ENCODE assay signal across 8 cellular contexts in genomic region chr19:35774274-35775045, GRCh38. TPM values are rescaled to one million over a fixed set of nuclear protein-coding genes. Genes with fewer than 3 reads are reported as not detected.
DNase-seq lines count a peak whose midpoint lies in the region; ATAC-seq and TF ChIP-seq lines count a peak whose summit lies in the region.

No MANE protein-coding gene starts in this region.

- intact Hi-C loops in Panc1 (cut with micrococcal nuclease; ENCODE audit: unreplicated experiment) = no loop called here

- H3K4me1 ChIP-seq in Panc1 (ENCODE audit: control insufficient read depth, insufficient read depth, low read length) (peaks cover 11% of the 10 kb centered on the region; the same call in 1 of the 2 replicates), fibroblast of lung (ENCODE audit: control insufficient read depth, extremely low read depth, insufficient read depth, low read length) (peaks cover 4% of the 10 kb centered on the region), skeletal muscle tissue (ENCODE audit: control insufficient read depth in 3 of 3, insufficient read depth in 3 of 3, low read length in 3 of 3) (peaks cover 10 to 13% (median 11%) of the 10 kb centered on the region in 3 donors)

- ATAC-seq in Panc1 = peak; percentile 2; the same call in 1 of the 2 replicates
- no peak for ATAC-seq in GM21528 (IDR thresholded peaks at IDR 0.05; ENCODE audit: low FRiP score, unreplicated experiment)
- no peak for ATAC-seq in GM21576 (IDR thresholded peaks at IDR 0.05; ENCODE audit: unreplicated experiment)

- CTCF ChIA-PET in Panc1 (lab: Charles Lee) = interaction anchor here (0.6 kb wide), 2 partner anchors 38 to 620 kb away, joined by 4 to 8 read pairs; partner anchors contain the start of gene PRODH2

- no peak overlapping the region for H3K9ac ChIP-seq in fibroblast of lung (ENCODE audit: insufficient read depth, low read length)
- peak overlapping the region in 2 of 3 donors; percentile 24 to 76 for H3K9ac ChIP-seq in skeletal muscle tissue (ENCODE audit: low read depth in 1 of 3, low read length in 3 of 3)

- H3K4me2 ChIP-seq in fibroblast of lung (ENCODE audit: extremely low read depth, insufficient read depth, low read length) = peak overlapping the region; percentile 30

- no peak overlapping the region for H2AFZ ChIP-seq in fibroblast of lung (ENCODE audit: low read length)

- H3K4me3 ChIP-seq in Panc1 (ENCODE audit: low read depth in 2 of 2, low read length in 2 of 2) (peak overlapping the region; percentile 54 to 65), fibroblast of lung (replicated peaks in 1 of 4; ENCODE audit: control extremely low read depth in 1 of 4, insufficient read depth in 1 of 4, low read depth in 3 of 4, low read length in 4 of 4) (peak overlapping the region in 2 of 4 experiments; percentile 40 to 45), skeletal muscle tissue (ENCODE audit: low read length in 3 of 3) (peak overlapping the region; percentile 73 to 83 (median 76))

- H3K36me3 ChIP-seq in Panc1 (ENCODE audit: control insufficient read depth, insufficient read depth, low read length) = no peaks in the 10 kb centered on the region
- no peaks in the 10 kb centered on the region for H3K36me3 ChIP-seq in fibroblast of lung (ENCODE audit: control insufficient read depth, insufficient read depth, low read length)
- peaks cover 4 to 10% (median 4%) of the 10 kb centered on the region in 3 donors for H3K36me3 ChIP-seq in skeletal muscle tissue (ENCODE audit: control insufficient read depth in 3 of 3, insufficient read depth in 3 of 3, low read length in 3 of 3)

- 0 out of 2 replicates have a peak overlapping the region, but pooled peaks have one; percentile 1 for H3K27ac ChIP-seq in Panc1 (ENCODE audit: low read length)
- no peak overlapping the region for H3K27ac ChIP-seq in fibroblast of lung (ENCODE audit: insufficient read depth, low read length)
- H3K27ac ChIP-seq in skeletal muscle tissue (ENCODE audit: low read depth, low read length) = no peak overlapping the region

- peak; percentile 15 for DNase-seq in DMS153 (lab: John Stamatoyannopoulos, UW)
- no peak for DNase-seq in DMS153 treated with DMSO at 0.1 percent for 48 hours (lab: John Stamatoyannopoulos, UW; ENCODE audit: unreplicated experiment)
- no peak for DNase-seq in Panc1 (ENCODE audit: low read depth, low spot score)
- no peak for DNase-seq in fibroblast of lung (ENCODE audit: low read depth in 2 of 2)
- no peak for DNase-seq in A172 (ENCODE audit: low spot score)

- H3K9me3 ChIP-seq in Panc1 (ENCODE audit: control insufficient read depth, insufficient read depth, low read depth, low read length) = no peaks in the 10 kb centered on the region
- H3K9me3 ChIP-seq in fibroblast of lung (ENCODE audit: control insufficient read depth, insufficient read depth, low read depth, low read length) = no peaks in the 10 kb centered on the region
- no peaks in the 10 kb centered on the region for H3K9me3 ChIP-seq in skeletal muscle tissue (ENCODE audit: control insufficient read depth in 3 of 3, low read length in 3 of 3)

- H4K20me1 ChIP-seq in fibroblast of lung (ENCODE audit: control insufficient read depth, extremely low read depth, insufficient read depth, low read length) = no peaks in the 10 kb centered on the region

- POLR2A ChIA-PET in Panc1 (lab: Charles Lee) = no interaction called here

- in situ Hi-C loops in Panc1 (cut with HindIII; ENCODE audit: low pct_unique_long_range_greater_than_20kb, low sequenced_read_pairs) = no loop called here

- BruUV-seq in Panc1 (replicated peaks; lab: Mats Ljungman, UMichigan) = no TSS peak

- TF ChIP-seq CTCF in Panc1 (IDR thresholded peaks at IDR 0.05) (no peak), fibroblast of lung (conservative IDR thresholded peaks at IDR 0.05 in 1 of 2, IDR thresholded peaks at IDR 0.05 in 1 of 2; ENCODE audit: low read depth in 1 of 2, low read length in 2 of 2) (no peak)

- H3K27me3 ChIP-seq in Panc1 (ENCODE audit: control insufficient read depth, insufficient read depth, low read length) (no peaks in the 10 kb centered on the region), fibroblast of lung (ENCODE audit: control insufficient read depth, insufficient read depth, low read length) (no peaks in the 10 kb centered on the region), skeletal muscle tissue (ENCODE audit: control insufficient read depth in 3 of 3, insufficient read depth in 3 of 3, low read length in 3 of 3) (no peaks in the 10 kb centered on the region)

- H3K79me2 ChIP-seq in fibroblast of lung (ENCODE audit: control insufficient read depth, insufficient read depth, low read length) = peaks cover 3% of the 10 kb centered on the region

RNA-seq across cellular contexts. Expression of gene ARHGAP33, which starts 0.9 kb away (rescaled TPM):
- total RNA-seq in Panc1 (2021; ENCODE audit: unreplicated experiment) (35.8 TPM), fibroblast of lung (2.1 and 2.3 TPM in 2 replicates), skeletal muscle tissue (1.0 TPM)
- polyA plus RNA-seq in Panc1 (2012; ENCODE audit: insufficient read length) = 25.5 TPM
- 0.58 and 1.7 TPM in 2 replicates for polyA plus RNA-seq in fibroblast of lung
- polyA plus RNA-seq in fibroblast of lung (2012) = 1.8 and 7.2 TPM in 2 replicates
- 5.2 and 9.7 TPM in 2 replicates for polyA minus RNA-seq in fibroblast of lung (ENCODE audit: low replicate concordance)
- 2.8 and 7.8 TPM in 2 replicates for total RNA-seq in A172 (2014; rRNA removed; shearing (Covaris generic))

RNA-seq across cellular contexts. Expression of gene PROSER3, which starts 16.5 kb away (rescaled TPM):
- total RNA-seq in Panc1 (2021; ENCODE audit: unreplicated experiment) = 63.9 TPM
- polyA plus RNA-seq in Panc1 (2012; ENCODE audit: insufficient read length) = 26.9 TPM
- 2.6 and 3.8 TPM in 2 replicates for total RNA-seq in fibroblast of lung
- 8.1 and 12.9 TPM in 2 replicates for polyA plus RNA-seq in fibroblast of lung
- polyA plus RNA-seq in fibroblast of lung (2012) = 11.1 and 13.3 TPM in 2 replicates
- 104 and 114 TPM in 2 replicates for polyA minus RNA-seq in fibroblast of lung (ENCODE audit: low replicate concordance)
- total RNA-seq in skeletal muscle tissue = 1.0 TPM
- total RNA-seq in A172 (2014; rRNA removed; shearing (Covaris generic)) = 5.7 and 7.0 TPM in 2 replicates

RNA-seq across cellular contexts. Expression of gene HSPB6, which starts 17.6 kb away (rescaled TPM):
- total RNA-seq in Panc1 (2021; ENCODE audit: unreplicated experiment) (0.87 TPM), fibroblast of lung (47.8 and 54.3 TPM in 2 replicates), skeletal muscle tissue (52.7 TPM)
- polyA plus RNA-seq in Panc1 (2012; ENCODE audit: insufficient read length) = 1.0 TPM
- 53.1 and 71.0 TPM in 2 replicates for polyA plus RNA-seq in fibroblast of lung
- polyA plus RNA-seq in fibroblast of lung (2012) = 463 and 468 TPM in 2 replicates
- polyA minus RNA-seq in fibroblast of lung (ENCODE audit: low replicate concordance) = 247 and 355 TPM in 2 replicates
- total RNA-seq in A172 (2014; rRNA removed; shearing (Covaris generic)) = 0.07 and 0.72 TPM in 2 replicates

RNA-seq across cellular contexts. Expression of gene LIN37, which starts 26.1 kb away (rescaled TPM):
- total RNA-seq in Panc1 (2021; ENCODE audit: unreplicated experiment) (23.5 TPM), fibroblast of lung (6.4 and 10.0 TPM in 2 replicates), skeletal muscle tissue (3.1 TPM)
- 29.5 TPM for polyA plus RNA-seq in Panc1 (2012; ENCODE audit: insufficient read length)
- 8.5 and 10.3 TPM in 2 replicates for polyA plus RNA-seq in fibroblast of lung
- polyA plus RNA-seq in fibroblast of lung (2012) = 13.8 and 14.6 TPM in 2 replicates
- 6.5 and 22.3 TPM in 2 replicates for polyA minus RNA-seq in fibroblast of lung (ENCODE audit: low replicate concordance)
- total RNA-seq in A172 (2014; rRNA removed; shearing (Covaris generic)) = 13.8 and 16.4 TPM in 2 replicates

RNA-seq across cellular contexts. Expression of gene PSENEN, which starts 29.0 kb away (rescaled TPM):
- 169 TPM for total RNA-seq in Panc1 (2021; ENCODE audit: unreplicated experiment)
- polyA plus RNA-seq in Panc1 (2012; ENCODE audit: insufficient read length) = 94.6 TPM
- total RNA-seq in fibroblast of lung = 15.7 and 16.0 TPM in 2 replicates
- 31.4 and 35.5 TPM in 2 replicates for polyA plus RNA-seq in fibroblast of lung
- 51.7 and 65.5 TPM in 2 replicates for polyA plus RNA-seq in fibroblast of lung (2012)
- 49.0 and 51.5 TPM in 2 replicates for polyA minus RNA-seq in fibroblast of lung (ENCODE audit: low replicate concordance)
- 7.8 TPM for total RNA-seq in skeletal muscle tissue
- total RNA-seq in A172 (2014; rRNA removed; shearing (Covaris generic)) = 37.1 and 40.9 TPM in 2 replicates

Comparison
In these comparisons a context has a peak if more than half of its experiments do, and no peak if none do; other contexts are left out.
1. RNA of gene HSPB6, which starts 17.6 kb away (total RNA-seq): 47.8 to 54.3 TPM in fibroblast of lung and 52.7 TPM in skeletal muscle tissue (single experiment); 0.87 TPM in Panc1 (single experiment) and 0.07 to 0.72 TPM in A172; every median in the first group is over 10 times any median in the second.